ENCODE assay signal across 1 cellular context in the genomic region with DNA sequence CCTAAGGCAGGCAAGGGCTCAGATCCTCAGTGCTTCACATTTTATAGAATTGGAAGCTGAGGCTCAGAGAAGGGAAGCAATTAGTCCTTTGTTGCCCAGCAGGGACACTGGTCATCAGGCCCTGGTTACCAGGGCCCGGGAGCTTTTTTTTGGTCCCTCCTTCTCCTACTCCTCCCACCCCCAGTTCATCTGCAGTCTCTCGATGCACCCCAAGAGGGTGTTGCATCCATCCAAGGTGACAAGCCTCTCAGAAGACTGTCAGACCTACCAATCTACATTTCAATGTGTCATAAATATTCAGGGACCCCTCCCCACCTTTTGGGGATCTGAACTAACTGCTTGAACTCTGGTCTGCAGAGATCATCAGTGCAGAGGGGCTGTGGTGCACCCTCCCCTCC.
TF ChIP-seq lines count a peak whose summit lies in the region.

No MANE protein-coding gene starts in this region.

TF ChIP-seq in HCT116, 20 proteins besides CTCF, POLR2A, EP300 and RAD21:
- TF ChIP-seq POLR2AphosphoS5 (IDR thresholded peaks at IDR 0.05; ENCODE audit: low read depth, low read length) (no peak), REST (IDR thresholded peaks at IDR 0.05; ENCODE audit: low read depth) (no peak)
